Comparison of ENCODE assay signal across 10 cellular contexts in genomic region chr2:77521931-77522470, GRCh38. TPM values are rescaled to one million over a fixed set of nuclear protein-coding genes. Genes with fewer than 3 reads are reported as not detected.
DNase-seq lines count a peak whose midpoint lies in the region; ATAC-seq, FAIRE-seq and TF ChIP-seq lines count a peak whose summit lies in the region.
"Had no signal": no experiment of that assay in that cellular context is flagged by ENCODE, and none has a peak within 500 bp of the region (broad histone marks: within the 10 kb centered on the region; RNA-seq: fewer than 3 reads in every experiment).

TSS of gene LRRTM4 (minus strand) at chr2:77522376.

- intact Hi-C loops in Right ventricle myocardium inferior (cut with DNase I): loop anchor here (1.0 kb wide), 1 partner anchor 86 kb away; no protein-coding TSS in a partner anchor
- intact Hi-C loops in cardiac septum (cut with DNase I): loop anchor here (5.0 kb wide), 1 partner anchor 570 kb away; no protein-coding TSS in a partner anchor

- peak; percentile 71 for TF ChIP-seq CTCF in WERI-Rb-1 (IDR thresholded peaks at IDR 0.05; ENCODE audit: low read depth, low read length)

- no peak for FAIRE-seq in urothelium cell line (lab: Jason Lieb, UNC)

- H3K9ac ChIP-seq in iPS-15b (ENCODE audit: low read depth, low read length): peak within 1 kb of the TSS; percentile 70

- DNase-seq in Right ventricle myocardium inferior (ENCODE audit: missing footprints) (no peak), cardiac septum (ENCODE audit: low spot score) (no peak), WERI-Rb-1 (peak; percentile 57), urothelium cell line (ENCODE audit: low spot score) (peak; percentile 12), mesenteric fat pad (ENCODE audit: low spot score) (no peak), GM03348 (ENCODE audit: low spot score) (no peak)
- DNase-seq in stimulated activated naive CD4-positive, alpha-beta T cell treated with Interleukin-2 at 50 U/mL for 16 hours (lab: John Stamatoyannopoulos, UW): no peak
- DNase-seq: left lung, T-cell had no signal

- H3K9me3 ChIP-seq in WERI-Rb-1 (ENCODE audit: severe bottlenecking) (no peaks in the 10 kb centered on the region), iPS-15b (ENCODE audit: control insufficient read depth, insufficient read depth, low read length) (no peaks in the 10 kb centered on the region)
- H3K9me3 ChIP-seq: left lung had no signal

- H3K27me3 ChIP-seq in WERI-Rb-1 (ENCODE audit: insufficient read depth, low read depth, severe bottlenecking) (no peaks in the 10 kb centered on the region), iPS-15b (ENCODE audit: control insufficient read depth, insufficient read depth, low read length) (no peaks in the 10 kb centered on the region)
- H3K27me3 ChIP-seq: left lung had no signal

- ATAC-seq in Right ventricle myocardium inferior: peak; percentile 88
- ATAC-seq: left lung, T-cell had no signal

- H3K4me1 ChIP-seq in iPS-15b (ENCODE audit: control insufficient read depth, insufficient read depth, low read length): peaks cover 52% of the 10 kb centered on the region
- H3K4me1 ChIP-seq: left lung had no signal

- H3K36me3 ChIP-seq in WERI-Rb-1 (no peaks in the 10 kb centered on the region), iPS-15b (ENCODE audit: control insufficient read depth, insufficient read depth, low read length) (no peaks in the 10 kb centered on the region)
- H3K36me3 ChIP-seq: left lung had no signal

- H3K4me3 ChIP-seq in WERI-Rb-1 (ENCODE audit: low read depth, low read length) (no peak within 1 kb of the TSS), iPS-15b (ENCODE audit: low read depth, low read length) (peak within 1 kb of the TSS; percentile 36)
- H3K4me3 ChIP-seq: left lung had no signal

- H3K27ac ChIP-seq in WERI-Rb-1: no peak within 1 kb of the TSS
- H3K27ac ChIP-seq: left lung had no signal

RNA-seq across cellular contexts. Expression of gene LRRTM4, which starts in this region (rescaled TPM):
- 0.92 TPM for total RNA-seq in Right ventricle myocardium inferior
- 1.3 TPM for total RNA-seq in cardiac septum
- total RNA-seq in mesenteric fat pad: 0.55 TPM
- total RNA-seq: T-cell had no signal

Comparison
In these comparisons a context has a peak if more than half of its experiments do, and no peak if none do; other contexts are left out.
1. Peak in ATAC-seq in Right ventricle myocardium inferior; RNA of the gene not detected or under 1 TPM.
2. DNase-seq: peak in WERI-Rb-1 (single experiment) and urothelium cell line (single experiment); none in Right ventricle myocardium inferior (single experiment), cardiac septum (single experiment), mesenteric fat pad (single experiment), stimulated activated naive CD4-positive, alpha-beta T cell treated with Interleukin-2 at 50 U/mL for 16 hours (single experiment) and GM03348 (single experiment).